In genomic region chr12:124642105-124642504, GRCh38 we compare ENCODE assay signal across 31 cellular contexts.
"Had no signal": no experiment of that assay in that cellular context is flagged by ENCODE, and none has a peak within 500 bp of the region (broad histone marks: within the 10 kb centered on the region; RNA-seq: fewer than 3 reads in every experiment).

No MANE protein-coding gene starts in this region.

- H3K9me3 ChIP-seq: ascending aorta had no signal

- DNase-seq: activated B cell treated with CpG ODN at 0.5 μM for 24 hours; activated CD4-positive, alpha-beta memory T cell treated with anti-CD3 and anti-CD28 coated beads for 36 hours; activated CD4-positive, alpha-beta T cell treated with anti-CD3 and anti-CD28 coated beads for 4 hours; activated CD4-positive, alpha-beta T cell treated with anti-CD3 and anti-CD28 coated beads, Interleukin-2, amount 10 ng/mL, durations not matched to agents 24 days and 14 days; activated CD4-positive, alpha-beta T cell treated with anti-CD3 and anti-CD28 coated beads, Interleukin-2, amount 50 U/mL, for 1 hour; activated CD4-positive, alpha-beta T cell treated with anti-CD3 and anti-CD28 coated beads, Interleukin-2, amount 50 U/mL, for 4 hours; activated CD4-positive, CD25-positive, alpha-beta regulatory T cell treated with anti-CD3 and anti-CD28 coated beads, Interleukin-2, amount 50 U/mL, for 72 hours; activated CD8-positive, alpha-beta memory T cell treated with anti-CD3 and anti-CD28 coated beads, Interleukin-2, amount 50 U/mL, for 4 hours; activated CD8-positive, alpha-beta T cell treated with anti-CD3 and anti-CD28 coated beads for 36 hours; activated effector memory CD4-positive, alpha-beta T cell treated with anti-CD3 and anti-CD28 coated beads, Interleukin-2, amount 50 U/mL, for 16 hours; activated gamma-delta T cell treated with Interleukin-2 at 50 U/mL for 16 hours; activated naive CD4-positive, alpha-beta T cell; activated naive CD4-positive, alpha-beta T cell treated with anti-CD3 and anti-CD28 coated beads for 36 hours; activated naive CD4-positive, alpha-beta T cell treated with anti-CD3 and anti-CD28 coated beads, Interleukin-2, amount 50 U/mL, for 16 hours; activated naive CD8-positive, alpha-beta T cell treated with anti-CD3 and anti-CD28 coated beads for 36 hours; activated T-cell treated with anti-CD3 and anti-CD28 coated beads for 4 hours; activated T-cell treated with anti-CD3 and anti-CD28 coated beads, Interleukin-2, amount 50 U/mL, for 1 hour; activated T-cell treated with anti-CD3 and anti-CD28 coated beads, Interleukin-2, amount 50 U/mL, for 4 hours; activated T-cell treated with anti-CD3 and anti-CD28 coated beads, Interleukin-2, amount 50 U/mL, for 72 hours; amygdala; anterior cingulate cortex; caudate nucleus; cerebellar nuclear complex; T-helper 1 cell; T-helper 2 cell; T-helper 9 cell had no signal

- H3K36me3 ChIP-seq: ascending aorta, cardiac muscle cell had no signal

- ATAC-seq: activated CD8-positive, alpha-beta T cell treated with anti-CD3 and anti-CD28 coated beads for 36 hours; activated naive CD4-positive, alpha-beta T cell treated with anti-CD3 and anti-CD28 coated beads, Interleukin-2, amount 50 U/mL, for 72 hours; activated T-cell treated with anti-CD3 and anti-CD28 coated beads, Interleukin-2, amount 50 U/mL, for 4 hours; activated T-cell treated with anti-CD3 and anti-CD28 coated beads, Interleukin-2, amount 50 U/mL, for 72 hours; activated T-helper 17 cell treated with anti-CD3 and anti-CD28 coated beads, Interleukin-2, amount 50 U/mL, for 72 hours had no signal

- H3K27ac ChIP-seq: ascending aorta, cardiac muscle cell, VCaP had no signal

- H3K27me3 ChIP-seq: ascending aorta, cardiac muscle cell had no signal

- H3K4me3 ChIP-seq: ascending aorta, cardiac muscle cell had no signal
